ENCODE assay signal across 1 cellular context in the genomic region with DNA sequence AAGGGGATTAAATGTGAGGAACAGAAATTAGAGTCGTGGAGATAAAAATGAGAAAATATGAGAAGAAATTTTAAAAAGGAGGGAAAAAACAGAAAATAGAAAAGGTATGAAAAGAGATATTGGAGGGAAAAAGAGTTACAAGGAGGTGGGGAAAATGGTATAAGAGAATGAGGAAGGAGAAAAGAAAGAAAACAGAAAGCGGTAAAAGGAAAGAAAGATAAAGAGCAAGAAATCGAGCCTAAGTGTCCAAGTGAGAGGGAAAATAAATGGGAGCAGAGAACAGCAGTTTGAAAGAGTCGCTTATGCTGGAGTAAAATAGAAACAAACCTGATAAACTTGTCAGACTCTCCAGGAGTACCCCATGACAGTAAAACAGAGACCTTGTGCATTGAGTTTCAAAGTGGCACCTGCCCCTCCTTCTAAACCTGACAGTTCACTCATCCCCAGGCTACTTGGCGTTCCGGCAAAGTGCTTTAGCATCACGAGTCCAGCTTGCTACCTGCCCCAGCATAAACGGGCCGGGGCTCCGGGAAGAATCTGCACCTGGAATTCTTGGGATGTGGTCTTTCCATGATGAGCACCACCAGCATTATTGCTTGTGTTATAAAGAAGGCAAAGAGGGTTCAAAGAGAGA.
TF ChIP-seq lines count a peak whose summit lies in the region.

No MANE protein-coding gene starts in this region.

TF ChIP-seq in SK-N-SH treated with all-trans-retinoic acid at 6 μM for 48 hours, 23 proteins besides CTCF, POLR2A, EP300 and RAD21 (continued from another document):
- TF ChIP-seq, protein P1, sequence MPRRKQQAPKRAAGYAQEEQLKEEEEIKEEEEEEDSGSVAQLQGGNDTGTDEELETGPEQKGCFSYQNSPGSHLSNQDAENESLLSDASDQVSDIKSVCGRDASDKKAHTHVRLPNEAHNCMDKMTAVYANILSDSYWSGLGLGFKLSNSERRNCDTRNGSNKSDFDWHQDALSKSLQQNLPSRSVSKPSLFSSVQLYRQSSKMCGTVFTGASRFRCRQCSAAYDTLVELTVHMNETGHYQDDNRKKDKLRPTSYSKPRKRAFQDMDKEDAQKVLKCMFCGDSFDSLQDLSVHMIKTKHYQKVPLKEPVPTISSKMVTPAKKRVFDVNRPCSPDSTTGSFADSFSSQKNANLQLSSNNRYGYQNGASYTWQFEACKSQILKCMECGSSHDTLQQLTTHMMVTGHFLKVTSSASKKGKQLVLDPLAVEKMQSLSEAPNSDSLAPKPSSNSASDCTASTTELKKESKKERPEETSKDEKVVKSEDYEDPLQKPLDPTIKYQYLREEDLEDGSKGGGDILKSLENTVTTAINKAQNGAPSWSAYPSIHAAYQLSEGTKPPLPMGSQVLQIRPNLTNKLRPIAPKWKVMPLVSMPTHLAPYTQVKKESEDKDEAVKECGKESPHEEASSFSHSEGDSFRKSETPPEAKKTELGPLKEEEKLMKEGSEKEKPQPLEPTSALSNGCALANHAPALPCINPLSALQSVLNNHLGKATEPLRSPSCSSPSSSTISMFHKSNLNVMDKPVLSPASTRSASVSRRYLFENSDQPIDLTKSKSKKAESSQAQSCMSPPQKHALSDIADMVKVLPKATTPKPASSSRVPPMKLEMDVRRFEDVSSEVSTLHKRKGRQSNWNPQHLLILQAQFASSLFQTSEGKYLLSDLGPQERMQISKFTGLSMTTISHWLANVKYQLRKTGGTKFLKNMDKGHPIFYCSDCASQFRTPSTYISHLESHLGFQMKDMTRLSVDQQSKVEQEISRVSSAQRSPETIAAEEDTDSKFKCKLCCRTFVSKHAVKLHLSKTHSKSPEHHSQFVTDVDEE (CRISPR knock-in tag; IDR thresholded peaks at IDR 0.05): no peak
- TF ChIP-seq CSDC2 (CRISPR knock-in tag; IDR thresholded peaks at IDR 0.05): no peak
- no peak for TF ChIP-seq GLIS3 (CRISPR knock-in tag; IDR thresholded peaks at IDR 0.05)
- TF ChIP-seq BACH2 (CRISPR knock-in tag; IDR thresholded peaks at IDR 0.05; ENCODE audit: borderline replicate concordance): no peak
- no peak for TF ChIP-seq RARB (CRISPR knock-in tag; IDR thresholded peaks at IDR 0.05)
- no peak for TF ChIP-seq SNAI2 (CRISPR knock-in tag; IDR thresholded peaks at IDR 0.05)
